In the genomic region with DNA sequence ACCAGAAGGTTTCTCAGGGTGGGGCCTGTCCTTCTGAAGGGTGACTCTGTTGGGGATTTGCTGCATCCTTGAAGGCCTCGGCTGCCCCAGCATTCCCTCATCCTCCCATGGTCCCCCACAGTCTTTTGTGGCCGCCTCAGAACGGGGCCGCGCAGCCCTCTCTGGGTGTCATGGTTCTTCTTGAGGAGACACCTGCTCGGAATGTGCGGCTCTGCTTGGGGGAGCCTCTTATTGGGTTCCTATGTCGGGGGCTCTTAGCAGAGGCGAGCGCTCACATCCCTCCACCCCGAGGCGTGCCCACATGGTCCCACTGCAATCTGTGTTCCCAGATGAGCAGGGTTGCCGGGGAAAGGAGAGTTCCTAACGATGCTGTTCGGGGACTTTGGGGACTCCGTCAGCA, we compare ENCODE assay signal across 25 cellular contexts.
"Had no signal": no experiment of that assay in that cellular context is flagged by ENCODE, and none has a peak within 500 bp of the region (broad histone marks: within the 10 kb centered on the region; RNA-seq: fewer than 3 reads in every experiment).

No MANE protein-coding gene starts in this region.

- H3K27ac Mint-ChIP-seq: effector memory CD8-positive, alpha-beta T cell; immature natural killer cell; naive thymus-derived CD4-positive, alpha-beta T cell; stimulated activated effector memory CD8-positive, alpha-beta T cell treated with anti-CD3 and anti-CD28 coated beads, Interleukin-12 subunit alpha, Interleukin-12 subunit beta, amount 100 ng/mL, for 72 hours; type B pancreatic cell had no signal

- H3K4me1 ChIP-seq: colonic mucosa, esophagus squamous epithelium, heart right ventricle, pancreas, right lobe of liver, stomach, thyroid gland had no signal

- H3K4me1 Mint-ChIP-seq: immature natural killer cell; naive thymus-derived CD4-positive, alpha-beta T cell; stimulated activated effector memory CD8-positive, alpha-beta T cell treated with anti-CD3 and anti-CD28 coated beads, Interleukin-12 subunit alpha, Interleukin-12 subunit beta, amount 100 ng/mL, for 72 hours had no signal

- DNase-seq: central memory CD4-positive, alpha-beta T cell; colonic mucosa; dermis blood vessel endothelial cell; effector memory CD8-positive, alpha-beta T cell; erythroblast; esophagus squamous epithelium; foreskin melanocyte; glutamatergic neuron; heart right ventricle; hypothalamus; immature natural killer cell; mesenchymal stem cell; midbrain; small intestine; stimulated activated CD4-positive, alpha-beta T cell treated with anti-CD3 and anti-CD28 coated beads, Interleukin-2, amount 100 ng/mL, for 24 hours; stimulated activated CD4-positive, alpha-beta T cell treated with anti-CD3 and anti-CD28 coated beads, Interleukin-4, amount 100 ng/mL, for 24 hours; stimulated activated naive CD4-positive, alpha-beta T cell treated with Interleukin-2 at 50 U/mL for 16 hours; stomach; thyroid gland had no signal

- H3K36me3 Mint-ChIP-seq: immature natural killer cell; stimulated activated effector memory CD8-positive, alpha-beta T cell treated with anti-CD3 and anti-CD28 coated beads, Interleukin-12 subunit alpha, Interleukin-12 subunit beta, amount 100 ng/mL, for 72 hours; type B pancreatic cell had no signal

- H3K4me3 Mint-ChIP-seq: effector memory CD8-positive, alpha-beta T cell; immature natural killer cell; naive thymus-derived CD4-positive, alpha-beta T cell; stimulated activated effector memory CD8-positive, alpha-beta T cell treated with anti-CD3 and anti-CD28 coated beads, Interleukin-12 subunit alpha, Interleukin-12 subunit beta, amount 100 ng/mL, for 72 hours; type B pancreatic cell had no signal

- H3K27me3 ChIP-seq: colonic mucosa, neutrophil, right lobe of liver, thyroid gland had no signal

- H3K36me3 ChIP-seq: colonic mucosa, esophagus squamous epithelium, heart right ventricle, neutrophil, pancreas, right lobe of liver, stomach, thyroid gland had no signal

- H3K4me3 ChIP-seq: colonic mucosa, esophagus squamous epithelium, heart right ventricle, pancreas, right lobe of liver, stomach, thyroid gland had no signal

- H3K9me3 Mint-ChIP-seq: effector memory CD8-positive, alpha-beta T cell; stimulated activated effector memory CD8-positive, alpha-beta T cell treated with anti-CD3 and anti-CD28 coated beads, Interleukin-12 subunit alpha, Interleukin-12 subunit beta, amount 100 ng/mL, for 72 hours had no signal

- H3K9me3 ChIP-seq: colonic mucosa, esophagus squamous epithelium, heart right ventricle, neutrophil, pancreas, right lobe of liver, thyroid gland had no signal

- H3K27ac ChIP-seq: colonic mucosa, esophagus squamous epithelium, heart right ventricle, neutrophil, pancreas, right lobe of liver, stomach, thyroid gland had no signal
